Comparison of ENCODE assay signal across 1 cellular context in genomic region chr1:205804605-205805004, GRCh38.
TF ChIP-seq lines count a peak whose summit lies in the region.

No MANE protein-coding gene starts in this region.

TF ChIP-seq in HEK293, 187 proteins besides CTCF, POLR2A, EP300 and RAD21:
- TF ChIP-seq ZNF404 (tag by site-specific recombination; IDR thresholded peaks at IDR 0.05) (no peak), ZNF157 (tag by site-specific recombination; IDR thresholded peaks at IDR 0.05) (peak; percentile 93)
